In the genomic region with DNA sequence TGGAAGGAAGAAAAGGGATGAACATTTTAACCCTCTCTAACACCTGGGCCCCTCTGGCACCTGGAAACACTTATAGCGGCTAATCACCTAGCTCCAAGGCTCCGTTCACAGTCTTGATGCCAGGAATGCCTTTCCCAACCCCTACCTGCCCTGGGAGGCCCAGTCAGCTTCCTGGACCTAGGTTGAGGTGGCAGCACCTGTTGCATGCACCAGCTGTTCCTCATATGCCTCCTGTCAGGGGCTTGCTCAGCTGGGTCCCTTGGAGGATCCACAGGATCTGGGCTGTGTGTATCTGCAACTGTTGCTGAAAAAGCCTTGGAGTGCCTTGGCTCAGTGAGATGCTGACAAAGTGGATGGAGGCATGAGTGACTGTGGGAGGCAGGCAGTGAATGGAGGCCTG, we compare ENCODE assay signal across 26 cellular contexts. TPM values are rescaled to one million over a fixed set of nuclear protein-coding genes. Genes with fewer than 3 reads are reported as not detected.
"Had no signal": no experiment of that assay in that cellular context is flagged by ENCODE, and none has a peak within 500 bp of the region (broad histone marks: within the 10 kb centered on the region; RNA-seq: fewer than 3 reads in every experiment).

No MANE protein-coding gene starts in this region.

- DNase-seq: dorsolateral prefrontal cortex; effector CD4-positive, alpha-beta T cell; foreskin fibroblast; gastrocnemius medialis; head of caudate nucleus; left ventricle myocardium superior; lower lobe of right lung; naive thymus-derived CD8-positive, alpha-beta T cell; nephron progenitor cell; occipital lobe; ovary; psoas muscle; right cardiac atrium; sigmoid colon; stimulated activated CD4-positive, alpha-beta T cell treated with anti-CD3 and anti-CD28 coated beads, Interleukin-2, amount 100 ng/mL, for 24 hours; stimulated activated CD4-positive, alpha-beta T cell treated with anti-CD3 and anti-CD28 coated beads, Interleukin-4, amount 100 ng/mL, for 24 hours; stimulated activated naive CD8-positive, alpha-beta T cell treated with anti-CD3 and anti-CD28 coated beads, Interleukin-15, Interleukin-2, amounts not matched to agents 100 U/mL and 50 U/mL, for 24 hours; substantia nigra; testis; tibial artery; upper lobe of left lung had no signal

- H3K27ac ChIP-seq: dorsolateral prefrontal cortex, epithelial cell of prostate, gastrocnemius medialis, lower lobe of right lung, ovary, psoas muscle, sigmoid colon, testis, tibial artery, upper lobe of left lung had no signal

- H3K36me3 ChIP-seq: gastrocnemius medialis, lower lobe of right lung, ovary, sigmoid colon, tibial artery had no signal

- H3K27me3 ChIP-seq: ovary, testis had no signal

- H3K9me3 ChIP-seq: gastrocnemius medialis, lower lobe of right lung, ovary, psoas muscle, sigmoid colon, testis, tibial artery, upper lobe of left lung had no signal

- H3K4me3 Mint-ChIP-seq: nephron progenitor cell; stimulated activated effector memory CD8-positive, alpha-beta T cell treated with anti-CD3 and anti-CD28 coated beads, Interleukin-12 subunit alpha, Interleukin-12 subunit beta, amount 100 ng/mL, for 72 hours had no signal

- H3K27ac Mint-ChIP-seq: nephron progenitor cell; stimulated activated effector memory CD8-positive, alpha-beta T cell treated with anti-CD3 and anti-CD28 coated beads, Interleukin-12 subunit alpha, Interleukin-12 subunit beta, amount 100 ng/mL, for 72 hours had no signal

- H3K4me1 ChIP-seq: gastrocnemius medialis, lower lobe of right lung, psoas muscle, sigmoid colon, testis had no signal

- H3K4me3 ChIP-seq: dorsolateral prefrontal cortex, gastrocnemius medialis, lower lobe of right lung, ovary, psoas muscle, sigmoid colon, testis, tibial artery, upper lobe of left lung had no signal

- H3K36me3 Mint-ChIP-seq: stimulated activated effector memory CD8-positive, alpha-beta T cell treated with anti-CD3 and anti-CD28 coated beads, Interleukin-12 subunit alpha, Interleukin-12 subunit beta, amount 100 ng/mL, for 72 hours had no signal

- H3K9me3 Mint-ChIP-seq: naive thymus-derived CD8-positive, alpha-beta T cell; stimulated activated effector memory CD8-positive, alpha-beta T cell treated with anti-CD3 and anti-CD28 coated beads, Interleukin-12 subunit alpha, Interleukin-12 subunit beta, amount 100 ng/mL, for 72 hours had no signal

- ATAC-seq: esophagus mucosa; gastrocnemius medialis; left ventricle myocardium superior; lower lobe of right lung; naive thymus-derived CD8-positive, alpha-beta T cell; psoas muscle; right cardiac atrium; stimulated activated effector memory CD8-positive, alpha-beta T cell treated with anti-CD3 and anti-CD28 coated beads, Interleukin-12 subunit alpha, Interleukin-12 subunit beta, amount 100 ng/mL, for 72 hours; stimulated activated naive CD8-positive, alpha-beta T cell treated with anti-CD3 and anti-CD28 coated beads, Interleukin-15, Interleukin-2, amounts not matched to agents 100 U/mL and 50 U/mL, for 24 hours had no signal

RNA-seq across cellular contexts. Expression of gene SYN1, which starts 5.7 kb away (rescaled TPM):
- total RNA-seq: mesenteric fat pad, skeletal muscle tissue had no signal
